1 cellular context compared by ENCODE assay signal in genomic region chr14:91679273-91679672, GRCh38.
TF ChIP-seq lines count a peak whose summit lies in the region.

No MANE protein-coding gene starts in this region.

TF ChIP-seq in GM23338, 12 proteins besides CTCF, POLR2A, EP300 and RAD21 (continued from another document):
- TF ChIP-seq, protein P1, sequence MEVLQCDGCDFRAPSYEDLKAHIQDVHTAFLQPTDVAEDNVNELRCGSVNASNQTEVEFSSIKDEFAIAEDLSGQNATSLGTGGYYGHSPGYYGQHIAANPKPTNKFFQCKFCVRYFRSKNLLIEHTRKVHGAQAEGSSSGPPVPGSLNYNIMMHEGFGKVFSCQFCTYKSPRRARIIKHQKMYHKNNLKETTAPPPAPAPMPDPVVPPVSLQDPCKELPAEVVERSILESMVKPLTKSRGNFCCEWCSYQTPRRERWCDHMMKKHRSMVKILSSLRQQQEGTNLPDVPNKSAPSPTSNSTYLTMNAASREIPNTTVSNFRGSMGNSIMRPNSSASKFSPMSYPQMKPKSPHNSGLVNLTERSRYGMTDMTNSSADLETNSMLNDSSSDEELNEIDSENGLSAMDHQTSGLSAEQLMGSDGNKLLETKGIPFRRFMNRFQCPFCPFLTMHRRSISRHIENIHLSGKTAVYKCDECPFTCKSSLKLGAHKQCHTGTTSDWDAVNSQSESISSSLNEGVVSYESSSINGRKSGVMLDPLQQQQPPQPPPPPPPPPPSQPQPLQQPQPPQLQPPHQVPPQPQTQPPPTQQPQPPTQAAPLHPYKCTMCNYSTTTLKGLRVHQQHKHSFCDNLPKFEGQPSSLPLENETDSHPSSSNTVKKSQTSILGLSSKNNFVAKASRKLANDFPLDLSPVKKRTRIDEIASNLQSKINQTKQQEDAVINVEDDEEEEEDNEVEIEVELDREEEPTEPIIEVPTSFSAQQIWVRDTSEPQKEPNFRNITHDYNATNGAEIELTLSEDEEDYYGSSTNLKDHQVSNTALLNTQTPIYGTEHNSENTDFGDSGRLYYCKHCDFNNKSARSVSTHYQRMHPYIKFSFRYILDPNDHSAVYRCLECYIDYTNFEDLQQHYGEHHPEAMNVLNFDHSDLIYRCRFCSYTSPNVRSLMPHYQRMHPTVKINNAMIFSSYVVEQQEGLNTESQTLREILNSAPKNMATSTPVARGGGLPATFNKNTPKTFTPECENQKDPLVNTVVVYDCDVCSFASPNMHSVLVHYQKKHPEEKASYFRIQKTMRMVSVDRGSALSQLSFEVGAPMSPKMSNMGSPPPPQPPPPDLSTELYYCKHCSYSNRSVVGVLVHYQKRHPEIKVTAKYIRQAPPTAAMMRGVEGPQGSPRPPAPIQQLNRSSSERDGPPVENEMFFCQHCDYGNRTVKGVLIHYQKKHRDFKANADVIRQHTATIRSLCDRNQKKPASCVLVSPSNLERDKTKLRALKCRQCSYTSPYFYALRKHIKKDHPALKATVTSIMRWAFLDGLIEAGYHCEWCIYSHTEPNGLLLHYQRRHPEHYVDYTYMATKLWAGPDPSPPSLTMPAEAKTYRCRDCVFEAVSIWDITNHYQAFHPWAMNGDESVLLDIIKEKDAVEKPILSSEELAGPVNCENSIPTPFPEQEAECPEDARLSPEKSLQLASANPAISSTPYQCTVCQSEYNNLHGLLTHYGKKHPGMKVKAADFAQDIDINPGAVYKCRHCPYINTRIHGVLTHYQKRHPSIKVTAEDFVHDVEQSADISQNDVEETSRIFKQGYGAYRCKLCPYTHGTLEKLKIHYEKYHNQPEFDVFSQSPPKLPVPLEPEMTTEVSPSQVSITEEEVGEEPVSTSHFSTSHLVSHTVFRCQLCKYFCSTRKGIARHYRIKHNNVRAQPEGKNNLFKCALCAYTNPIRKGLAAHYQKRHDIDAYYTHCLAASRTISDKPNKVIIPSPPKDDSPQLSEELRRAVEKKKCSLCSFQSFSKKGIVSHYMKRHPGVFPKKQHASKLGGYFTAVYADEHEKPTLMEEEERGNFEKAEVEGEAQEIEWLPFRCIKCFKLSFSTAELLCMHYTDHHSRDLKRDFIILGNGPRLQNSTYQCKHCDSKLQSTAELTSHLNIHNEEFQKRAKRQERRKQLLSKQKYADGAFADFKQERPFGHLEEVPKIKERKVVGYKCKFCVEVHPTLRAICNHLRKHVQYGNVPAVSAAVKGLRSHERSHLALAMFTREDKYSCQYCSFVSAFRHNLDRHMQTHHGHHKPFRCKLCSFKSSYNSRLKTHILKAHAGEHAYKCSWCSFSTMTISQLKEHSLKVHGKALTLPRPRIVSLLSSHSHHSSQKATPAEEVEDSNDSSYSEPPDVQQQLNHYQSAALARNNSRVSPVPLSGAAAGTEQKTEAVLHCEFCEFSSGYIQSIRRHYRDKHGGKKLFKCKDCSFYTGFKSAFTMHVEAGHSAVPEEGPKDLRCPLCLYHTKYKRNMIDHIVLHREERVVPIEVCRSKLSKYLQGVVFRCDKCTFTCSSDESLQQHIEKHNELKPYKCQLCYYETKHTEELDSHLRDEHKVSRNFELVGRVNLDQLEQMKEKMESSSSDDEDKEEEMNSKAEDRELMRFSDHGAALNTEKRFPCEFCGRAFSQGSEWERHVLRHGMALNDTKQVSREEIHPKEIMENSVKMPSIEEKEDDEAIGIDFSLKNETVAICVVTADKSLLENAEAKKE (CRISPR knock-in tag; IDR thresholded peaks at IDR 0.05) = no peak
